In genomic region chr17:78117027-78117981, GRCh38 we compare ENCODE assay signal across 9 cellular contexts. TPM values are rescaled to one million over a fixed set of nuclear protein-coding genes. Genes with fewer than 3 reads are reported as not detected.
A peak's percentile ranks its signal among the peaks of the same experiment; 100 is the strongest.
DNase-seq lines count a peak whose midpoint lies in the region; ATAC-seq, FAIRE-seq and TF ChIP-seq lines count a peak whose summit lies in the region.
"Had no signal": no experiment of that assay in that cellular context is flagged by ENCODE, and none has a peak within 500 bp of the region (broad histone marks: within the 10 kb centered on the region; RNA-seq: fewer than 3 reads in every experiment).

No MANE protein-coding gene starts in this region.

- TF ChIP-seq POLR2A in HepG2 (IDR thresholded peaks at IDR 0.05; ENCODE audit: insufficient read depth in 1 of 2, low read depth in 2 of 2, low read length in 2 of 2), result 0 out of 4 replicates have a peak, but pooled peaks of 1 of the 2 experiments have one; percentile 34

- no peaks in the 10 kb centered on the region for H3K79me2 ChIP-seq in HepG2 (ENCODE audit: insufficient read depth, low read length)

- peak; percentile 66 for ATAC-seq in HepG2
- ATAC-seq in HG02884 (IDR thresholded peaks at IDR 0.05; ENCODE audit: unreplicated experiment), result no peak
- ATAC-seq in GM21737 (IDR thresholded peaks at IDR 0.05; ENCODE audit: unreplicated experiment), result no peak
- ATAC-seq in HG02678 (IDR thresholded peaks at IDR 0.05; ENCODE audit: unreplicated experiment), result no peak

- H3K4me3 ChIP-seq in MG63, result no peak overlapping the region
- H3K4me3 ChIP-seq in HepG2 (replicated peaks in 1 of 3; ENCODE audit: insufficient read depth in 1 of 3, low read depth in 2 of 3, low read length in 3 of 3), result no peak overlapping the region

- in situ Hi-C loops in HepG2 (cut with HindIII; ENCODE audit: extremely low pct_ligation_motif_present, low pct_unique_long_range_greater_than_20kb), result no loop called here

- peak; percentile 92 for TF ChIP-seq CTCF in HepG2 (CRISPR knock-in tag; IDR thresholded peaks at IDR 0.05)

- CTCF ChIA-PET in HepG2 (lab: Yijun Ruan, JAX; ENCODE audit: low intra/inter-chr PET ratio, low total read pairs), result interaction anchor here (1.1 to 1.5 kb wide), 2 partner anchors 18 to 20 kb away, joined by 3 to 11 read pairs; no protein-coding TSS in a partner anchor
- CTCF ChIA-PET in activated CD4-positive, alpha-beta memory T cell treated with anti-CD3 and anti-CD28 coated beads for 36 hours (lab: Charles Lee), result interaction anchor here (4.9 to 11.2 kb wide), 2 partner anchors 18 to 58 kb away, joined by 40 to 99 read pairs; no protein-coding TSS in a partner anchor

- H3K36me3 Mint-ChIP-seq in activated CD4-positive, alpha-beta memory T cell treated with anti-CD3 and anti-CD28 coated beads for 36 hours, result peaks cover 41% of the 10 kb centered on the region

- no peak overlapping the region for H3K4me3 Mint-ChIP-seq in activated CD4-positive, alpha-beta memory T cell treated with anti-CD3 and anti-CD28 coated beads for 36 hours

- DNase-seq in DMS 273 (lab: John Stamatoyannopoulos, UW; ENCODE audit: unreplicated experiment), result peak; percentile 83
- peak; percentile 41 for DNase-seq in MG63
- peak; percentile 18 for DNase-seq in amniotic epithelial cell (ENCODE audit: low read depth)
- no peak for DNase-seq in HepG2 (ENCODE audit: low spot score)
- no peak for DNase-seq in activated CD4-positive, alpha-beta memory T cell treated with anti-CD3 and anti-CD28 coated beads for 36 hours

- H3K27ac ChIP-seq in HepG2 (ENCODE audit: extremely low read length, insufficient read depth, low read length), result peak overlapping the region; percentile 53

- intact Hi-C loops in HepG2 (cut with micrococcal nuclease; ENCODE audit: unreplicated experiment), result loop anchor here (1.0 kb wide), 1 partner anchor 17 kb away; no protein-coding TSS in a partner anchor
- intact Hi-C loops in activated CD4-positive, alpha-beta memory T cell treated with anti-CD3 and anti-CD28 coated beads for 36 hours (cut with micrococcal nuclease), result no loop called here

- peaks cover 47% of the 10 kb centered on the region for H3K4me1 Mint-ChIP-seq in activated CD4-positive, alpha-beta memory T cell treated with anti-CD3 and anti-CD28 coated beads for 36 hours (ENCODE audit: low read depth)

- no peaks in the 10 kb centered on the region for H3K9me3 Mint-ChIP-seq in activated CD4-positive, alpha-beta memory T cell treated with anti-CD3 and anti-CD28 coated beads for 36 hours

- no TSS peak for BruUV-seq in HepG2 (replicated peaks; lab: Mats Ljungman, UMichigan)

- no peaks in the 10 kb centered on the region for H3K36me3 ChIP-seq in MG63
- H3K36me3 ChIP-seq in HepG2 (replicated peaks in 1 of 2; ENCODE audit: control insufficient read depth in 1 of 2, insufficient read depth in 2 of 2, low read length in 2 of 2), result peaks cover 23 to 39% of the 10 kb centered on the region in 2 experiments

- TF ChIP-seq EP300 in HepG2 (IDR thresholded peaks at IDR 0.05; ENCODE audit: low read depth in 2 of 2, low read length in 2 of 2) (no peak), HepG2 (CRISPR knock-in tag; IDR thresholded peaks at IDR 0.05; ENCODE audit: borderline replicate concordance) (no peak)

- H3K27me3 ChIP-seq in MG63 (no peaks in the 10 kb centered on the region), HepG2 (ENCODE audit: control insufficient read depth in 1 of 2, insufficient read depth in 2 of 2, low read length in 2 of 2) (no peaks in the 10 kb centered on the region)

- no peak overlapping the region for H2AFZ ChIP-seq in HepG2 (ENCODE audit: low read length)

- POLR2A ChIA-PET in HepG2 (lab: Yijun Ruan, JAX), result no interaction called here
- POLR2A ChIA-PET in activated CD4-positive, alpha-beta memory T cell treated with anti-CD3 and anti-CD28 coated beads for 36 hours (lab: Charles Lee), result interaction anchor here (1.1 to 1.2 kb wide), 2 partner anchors 13 to 23 kb away, joined by 4 to 6 read pairs; partner anchors contain the start of gene TMC8

- H3K9me3 ChIP-seq in MG63, result no peaks in the 10 kb centered on the region
- H3K9me3 ChIP-seq in HepG2 (ENCODE audit: low read length), result no peaks in the 10 kb centered on the region

- FAIRE-seq in HepG2 (lab: Jason Lieb, UNC), result peak; percentile 15

- no peak overlapping the region for H3K4me2 ChIP-seq in HepG2 (ENCODE audit: low read depth, low read length)

- H3K9ac ChIP-seq in HepG2 (ENCODE audit: insufficient read depth, low read depth, low read length), result no peak overlapping the region

- WGBS in HepG2 (ENCODE audit: low lambda C conversion rate), result 74% methylated on average over 22 of the region's 41 CpGs

- no peaks in the 10 kb centered on the region for H3K27me3 Mint-ChIP-seq in activated CD4-positive, alpha-beta memory T cell treated with anti-CD3 and anti-CD28 coated beads for 36 hours

- peaks cover 23% of the 10 kb centered on the region for H3K4me1 ChIP-seq in HepG2 (ENCODE audit: insufficient read depth, low read length)

- peaks cover 16% of the 10 kb centered on the region; the same call in 1 of the 2 replicates for H4K20me1 ChIP-seq in HepG2 (ENCODE audit: insufficient read depth, low read length)

- peak; percentile 83 for TF ChIP-seq RAD21 in HepG2 (CRISPR knock-in tag; IDR thresholded peaks at IDR 0.05)

- no peak overlapping the region for H3K27ac Mint-ChIP-seq in activated CD4-positive, alpha-beta memory T cell treated with anti-CD3 and anti-CD28 coated beads for 36 hours

RNA-seq across cellular contexts. Expression of gene TMC6, which starts 11.3 kb away (rescaled TPM):
- 0.32 and 2.1 TPM in 2 replicates for total RNA-seq in MG63 (2014; rRNA removed; shearing (Covaris generic); ENCODE audit: low replicate concordance)
- total RNA-seq in HepG2 (2016; rRNA removed; fragmentation: Illumina TruSeq; extraction: Trizol), result 20.4 and 48.4 TPM in 2 replicates
- total RNA-seq in HepG2 (2016; cell fraction: cytosol; rRNA removed; fragmentation: Illumina TruSeq; extraction: Trizol; ENCODE audit: low read depth), result 21.4 and 23.6 TPM in 2 replicates
- 19.7 and 47.9 TPM in 2 replicates for total RNA-seq in HepG2 (2016; cell fraction: insoluble cytoplasmic fraction; rRNA removed; fragmentation: Illumina TruSeq; extraction: Trizol)
- total RNA-seq in HepG2 (2016; cell fraction: membrane; rRNA removed; fragmentation: Illumina TruSeq; extraction: Trizol), result 29.0 and 34.4 TPM in 2 replicates
- total RNA-seq in HepG2 (2016; cell fraction: nucleus; rRNA removed; fragmentation: Illumina TruSeq; extraction: Trizol), result 47.2 and 55.0 TPM in 2 replicates
- 99.1 and 118 TPM in 2 replicates for polyA plus RNA-seq in HepG2 (2011; rRNA removed)
- polyA plus RNA-seq in HepG2 (2011; cell fraction: cytosol; rRNA removed), result 42.4 and 70.8 TPM in 2 replicates
- polyA plus RNA-seq in HepG2 (2011; cell fraction: nucleus; rRNA removed), result 648 and 982 TPM in 2 replicates
- polyA plus RNA-seq in HepG2 (2012), result 45.7 and 50.3 TPM in 2 replicates
- polyA plus RNA-seq in HepG2 (2016; cell fraction: cytosol; fragmentation: Illumina TruSeq; extraction: Trizol; ENCODE audit: low read depth), result 8.9 and 10.6 TPM in 2 replicates
- 16.1 and 17.9 TPM in 2 replicates for polyA plus RNA-seq in HepG2 (2016; cell fraction: insoluble cytoplasmic fraction; fragmentation: Illumina TruSeq; extraction: Trizol; ENCODE audit: low read depth)
- 18.2 and 19.0 TPM in 2 replicates for polyA plus RNA-seq in HepG2 (2016; cell fraction: membrane; fragmentation: Illumina TruSeq; extraction: Trizol; ENCODE audit: low read depth)
- 126 and 147 TPM in 2 replicates for polyA plus RNA-seq in HepG2 (2016; cell fraction: nucleus; fragmentation: Illumina TruSeq; extraction: Trizol; ENCODE audit: insufficient read depth, low read depth)
- polyA minus RNA-seq in HepG2 (2011; rRNA and poly(A)+ RNA removed; ENCODE audit: low replicate concordance), result 23.3 and 152 TPM in 2 replicates
- polyA minus RNA-seq in HepG2 (2011; cell fraction: cytosol; rRNA and poly(A)+ RNA removed), result 48.9 and 63.1 TPM in 2 replicates
- polyA minus RNA-seq in HepG2 (2011; cell fraction: nucleus; rRNA and poly(A)+ RNA removed), result 92.6 and 109 TPM in 2 replicates
- total RNA-seq in activated CD4-positive, alpha-beta memory T cell treated with anti-CD3 and anti-CD28 coated beads for 36 hours, result 100 to 1,000 TPM; 157 to 162 TPM

RNA-seq across cellular contexts. Expression of gene TMC8, which starts 13.3 kb away (rescaled TPM):
- total RNA-seq in MG63 (2014; rRNA removed; shearing (Covaris generic); ENCODE audit: low replicate concordance), result not detected in 2 replicates
- 0.08 and 0.53 TPM in 2 replicates for total RNA-seq in HepG2 (2016; rRNA removed; fragmentation: Illumina TruSeq; extraction: Trizol)
- total RNA-seq in HepG2 (2016; cell fraction: cytosol; rRNA removed; fragmentation: Illumina TruSeq; extraction: Trizol; ENCODE audit: low read depth), result 0.09 and 0.61 TPM in 2 replicates
- 0.04 and 0.65 TPM in 2 replicates for total RNA-seq in HepG2 (2016; cell fraction: insoluble cytoplasmic fraction; rRNA removed; fragmentation: Illumina TruSeq; extraction: Trizol)
- 0.83 TPM in 2 replicates for total RNA-seq in HepG2 (2016; cell fraction: membrane; rRNA removed; fragmentation: Illumina TruSeq; extraction: Trizol)
- total RNA-seq in HepG2 (2016; cell fraction: nucleus; rRNA removed; fragmentation: Illumina TruSeq; extraction: Trizol), result 0.85 and 1.9 TPM in 2 replicates
- 7.8 and 11.1 TPM in 2 replicates for polyA plus RNA-seq in HepG2 (2011; rRNA removed)
- 5.7 and 7.7 TPM in 2 replicates for polyA plus RNA-seq in HepG2 (2011; cell fraction: cytosol; rRNA removed)
- 35.7 and 61.8 TPM in 2 replicates for polyA plus RNA-seq in HepG2 (2011; cell fraction: nucleus; rRNA removed)
- 5.3 and 8.8 TPM in 2 replicates for polyA plus RNA-seq in HepG2 (2012)
- 0.12 TPM in 1 of 2 replicates, not detected in the other for polyA plus RNA-seq in HepG2 (2016; cell fraction: cytosol; fragmentation: Illumina TruSeq; extraction: Trizol; ENCODE audit: low read depth)
- 0.13 and 0.74 TPM in 2 replicates for polyA plus RNA-seq in HepG2 (2016; cell fraction: insoluble cytoplasmic fraction; fragmentation: Illumina TruSeq; extraction: Trizol; ENCODE audit: low read depth)
- polyA plus RNA-seq in HepG2 (2016; cell fraction: membrane; fragmentation: Illumina TruSeq; extraction: Trizol; ENCODE audit: low read depth), result 0.10 and 0.13 TPM in 2 replicates
- 0.76 and 1.7 TPM in 2 replicates for polyA plus RNA-seq in HepG2 (2016; cell fraction: nucleus; fragmentation: Illumina TruSeq; extraction: Trizol; ENCODE audit: insufficient read depth, low read depth)
- 0.51 and 13.2 TPM in 2 replicates for polyA minus RNA-seq in HepG2 (2011; rRNA and poly(A)+ RNA removed; ENCODE audit: low replicate concordance)
- 4.5 and 4.8 TPM in 2 replicates for polyA minus RNA-seq in HepG2 (2011; cell fraction: cytosol; rRNA and poly(A)+ RNA removed)
- polyA minus RNA-seq in HepG2 (2011; cell fraction: nucleus; rRNA and poly(A)+ RNA removed), result 12.2 and 14.3 TPM in 2 replicates
- total RNA-seq in activated CD4-positive, alpha-beta memory T cell treated with anti-CD3 and anti-CD28 coated beads for 36 hours, result 100 to 1,000 TPM; 134 to 140 TPM

RNA-seq across cellular contexts. Expression of gene C17orf99, which starts 28.9 kb away (rescaled TPM):
- total RNA-seq in MG63 (2014; rRNA removed; shearing (Covaris generic); ENCODE audit: low replicate concordance), result not detected in 2 replicates
- total RNA-seq in HepG2 (2016; rRNA removed; fragmentation: Illumina TruSeq; extraction: Trizol), result 0.22 and 1.7 TPM in 2 replicates
- total RNA-seq in HepG2 (2016; cell fraction: cytosol; rRNA removed; fragmentation: Illumina TruSeq; extraction: Trizol; ENCODE audit: low read depth), result 0.51 and 0.88 TPM in 2 replicates
- 0.84 and 0.86 TPM in 2 replicates for total RNA-seq in HepG2 (2016; cell fraction: insoluble cytoplasmic fraction; rRNA removed; fragmentation: Illumina TruSeq; extraction: Trizol)
- total RNA-seq in HepG2 (2016; cell fraction: membrane; rRNA removed; fragmentation: Illumina TruSeq; extraction: Trizol), result 1.1 and 1.2 TPM in 2 replicates
- total RNA-seq in HepG2 (2016; cell fraction: nucleus; rRNA removed; fragmentation: Illumina TruSeq; extraction: Trizol), result 0.38 and 2.4 TPM in 2 replicates
- 1.9 and 2.8 TPM in 2 replicates for polyA plus RNA-seq in HepG2 (2011; rRNA removed)
- polyA plus RNA-seq in HepG2 (2011; cell fraction: cytosol; rRNA removed), result 1.1 and 1.8 TPM in 2 replicates
- polyA plus RNA-seq in HepG2 (2011; cell fraction: nucleus; rRNA removed), result 5.8 and 10.0 TPM in 2 replicates
- polyA plus RNA-seq in HepG2 (2012), result 1.5 and 2.2 TPM in 2 replicates
- 0.23 and 0.46 TPM in 2 replicates for polyA plus RNA-seq in HepG2 (2016; cell fraction: cytosol; fragmentation: Illumina TruSeq; extraction: Trizol; ENCODE audit: low read depth)
- polyA plus RNA-seq in HepG2 (2016; cell fraction: insoluble cytoplasmic fraction; fragmentation: Illumina TruSeq; extraction: Trizol; ENCODE audit: low read depth), result 0.60 TPM in 1 of 2 replicates, not detected in the other
- polyA plus RNA-seq in HepG2 (2016; cell fraction: membrane; fragmentation: Illumina TruSeq; extraction: Trizol; ENCODE audit: low read depth), result 0.59 and 1.1 TPM in 2 replicates
- polyA plus RNA-seq in HepG2 (2016; cell fraction: nucleus; fragmentation: Illumina TruSeq; extraction: Trizol; ENCODE audit: insufficient read depth, low read depth), result 2.4 and 2.9 TPM in 2 replicates
- polyA minus RNA-seq in HepG2 (2011; rRNA and poly(A)+ RNA removed; ENCODE audit: low replicate concordance), result 0.72 TPM in 1 of 2 replicates, not detected in the other
- polyA minus RNA-seq in HepG2 (2011; cell fraction: cytosol; rRNA and poly(A)+ RNA removed), result not detected in 2 replicates
- 1.5 and 3.1 TPM in 2 replicates for polyA minus RNA-seq in HepG2 (2011; cell fraction: nucleus; rRNA and poly(A)+ RNA removed)
- not detected for total RNA-seq in activated CD4-positive, alpha-beta memory T cell treated with anti-CD3 and anti-CD28 coated beads for 36 hours
- total RNA-seq: glomerular endothelial cell had no signal

RNA-seq across cellular contexts. Expression of gene SYNGR2, which starts 51.1 kb away (rescaled TPM):
- 41.3 and 73.2 TPM in 2 replicates for total RNA-seq in MG63 (2014; rRNA removed; shearing (Covaris generic); ENCODE audit: low replicate concordance)
- total RNA-seq in HepG2 (2016; rRNA removed; fragmentation: Illumina TruSeq; extraction: Trizol), result 28.7 and 46.7 TPM in 2 replicates
- 15.8 and 18.7 TPM in 2 replicates for total RNA-seq in HepG2 (2016; cell fraction: cytosol; rRNA removed; fragmentation: Illumina TruSeq; extraction: Trizol; ENCODE audit: low read depth)
- 21.7 and 51.0 TPM in 2 replicates for total RNA-seq in HepG2 (2016; cell fraction: insoluble cytoplasmic fraction; rRNA removed; fragmentation: Illumina TruSeq; extraction: Trizol)
- 31.9 and 34.8 TPM in 2 replicates for total RNA-seq in HepG2 (2016; cell fraction: membrane; rRNA removed; fragmentation: Illumina TruSeq; extraction: Trizol)
- 43.0 and 51.6 TPM in 2 replicates for total RNA-seq in HepG2 (2016; cell fraction: nucleus; rRNA removed; fragmentation: Illumina TruSeq; extraction: Trizol)
- polyA plus RNA-seq in HepG2 (2011; rRNA removed), result 170 and 192 TPM in 2 replicates
- polyA plus RNA-seq in HepG2 (2011; cell fraction: cytosol; rRNA removed), result 200 and 244 TPM in 2 replicates
- polyA plus RNA-seq in HepG2 (2011; cell fraction: nucleus; rRNA removed), result 116 and 129 TPM in 2 replicates
- 52.7 and 59.2 TPM in 2 replicates for polyA plus RNA-seq in HepG2 (2012)
- polyA plus RNA-seq in HepG2 (2016; cell fraction: cytosol; fragmentation: Illumina TruSeq; extraction: Trizol; ENCODE audit: low read depth), result 35.1 and 40.6 TPM in 2 replicates
- polyA plus RNA-seq in HepG2 (2016; cell fraction: insoluble cytoplasmic fraction; fragmentation: Illumina TruSeq; extraction: Trizol; ENCODE audit: low read depth), result 52.5 and 60.0 TPM in 2 replicates
- polyA plus RNA-seq in HepG2 (2016; cell fraction: membrane; fragmentation: Illumina TruSeq; extraction: Trizol; ENCODE audit: low read depth), result 62.1 and 68.8 TPM in 2 replicates
- 160 and 166 TPM in 2 replicates for polyA plus RNA-seq in HepG2 (2016; cell fraction: nucleus; fragmentation: Illumina TruSeq; extraction: Trizol; ENCODE audit: insufficient read depth, low read depth)
- polyA minus RNA-seq in HepG2 (2011; rRNA and poly(A)+ RNA removed; ENCODE audit: low replicate concordance), result 231 and 401 TPM in 2 replicates
- 73.3 and 75.3 TPM in 2 replicates for polyA minus RNA-seq in HepG2 (2011; cell fraction: cytosol; rRNA and poly(A)+ RNA removed)
- 23.0 and 28.7 TPM in 2 replicates for polyA minus RNA-seq in HepG2 (2011; cell fraction: nucleus; rRNA and poly(A)+ RNA removed)
- 10 to 100 TPM; 79.2 to 87.7 TPM for total RNA-seq in activated CD4-positive, alpha-beta memory T cell treated with anti-CD3 and anti-CD28 coated beads for 36 hours

Comparison
In these comparisons a context has a peak if more than half of its experiments do, and no peak if none do; other contexts are left out.
1. DNase-seq: peak in DMS 273 (single experiment), MG63 (single experiment) and amniotic epithelial cell (single experiment); none in HepG2 (single experiment) and activated CD4-positive, alpha-beta memory T cell treated with anti-CD3 and anti-CD28 coated beads for 36 hours (single experiment).
2. RNA of gene TMC8, which starts 13.3 kb away (total RNA-seq): 134 to 140 TPM in activated CD4-positive, alpha-beta memory T cell treated with anti-CD3 and anti-CD28 coated beads for 36 hours; 0.04 to 1.9 TPM in HepG2 and not detected in MG63; every median in the first group is over 10 times any median in the second.